ENCODE assay signal across 1 cellular context in the genomic region with DNA sequence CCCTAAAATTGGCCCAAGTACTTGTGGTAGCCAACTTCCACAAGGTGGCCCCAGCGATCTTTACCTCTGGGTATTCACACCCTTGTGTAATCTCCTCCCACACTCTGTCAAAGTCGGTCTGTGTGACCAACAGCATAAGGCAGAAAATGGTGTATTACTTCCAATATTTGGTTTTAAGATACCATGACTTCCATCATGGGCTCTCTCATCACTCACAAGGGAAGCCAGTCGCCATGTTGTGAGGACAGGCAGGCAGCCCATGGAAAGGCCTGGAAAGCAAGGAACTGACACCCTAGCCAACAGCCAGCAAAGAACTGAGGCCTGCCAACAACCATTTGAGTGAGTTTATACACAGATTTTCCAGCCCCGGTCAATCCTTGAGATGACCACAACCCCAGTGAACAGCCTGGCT.
TF ChIP-seq lines count a peak whose summit lies in the region.

No MANE protein-coding gene starts in this region.

TF ChIP-seq in HEK293, 187 proteins besides CTCF, POLR2A, EP300 and RAD21 (continued from another document and continues in another):
- TF ChIP-seq, protein P1, sequence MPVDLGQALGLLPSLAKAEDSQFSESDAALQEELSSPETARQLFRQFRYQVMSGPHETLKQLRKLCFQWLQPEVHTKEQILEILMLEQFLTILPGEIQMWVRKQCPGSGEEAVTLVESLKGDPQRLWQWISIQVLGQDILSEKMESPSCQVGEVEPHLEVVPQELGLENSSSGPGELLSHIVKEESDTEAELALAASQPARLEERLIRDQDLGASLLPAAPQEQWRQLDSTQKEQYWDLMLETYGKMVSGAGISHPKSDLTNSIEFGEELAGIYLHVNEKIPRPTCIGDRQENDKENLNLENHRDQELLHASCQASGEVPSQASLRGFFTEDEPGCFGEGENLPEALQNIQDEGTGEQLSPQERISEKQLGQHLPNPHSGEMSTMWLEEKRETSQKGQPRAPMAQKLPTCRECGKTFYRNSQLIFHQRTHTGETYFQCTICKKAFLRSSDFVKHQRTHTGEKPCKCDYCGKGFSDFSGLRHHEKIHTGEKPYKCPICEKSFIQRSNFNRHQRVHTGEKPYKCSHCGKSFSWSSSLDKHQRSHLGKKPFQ (tag by site-specific recombination; IDR thresholded peaks at IDR 0.05), result peak; percentile 96
- TF ChIP-seq ZNF155 (tag by site-specific recombination; IDR thresholded peaks at IDR 0.05) (no peak), ZNF560 (tag by site-specific recombination; IDR thresholded peaks at IDR 0.05; ENCODE audit: borderline replicate concordance) (no peak), ZNF777 (tag by site-specific recombination; IDR thresholded peaks at IDR 0.05; ENCODE audit: borderline replicate concordance) (no peak), ZNF350 (tag by site-specific recombination; IDR thresholded peaks at IDR 0.05) (no peak), WT1 (tag by site-specific recombination; IDR thresholded peaks at IDR 0.05) (0 out of 2 replicates have a peak, but pooled peaks have one; percentile 27), ZNF530 (tag by site-specific recombination; IDR thresholded peaks at IDR 0.05; ENCODE audit: low read depth) (no peak), PRDM1 (tag by site-specific recombination; IDR thresholded peaks at IDR 0.05) (no peak), ZNF37A (tag by site-specific recombination; IDR thresholded peaks at IDR 0.05) (no peak), ZNF558 (tag by site-specific recombination; IDR thresholded peaks at IDR 0.05) (no peak), ZNF837 (tag by site-specific recombination; IDR thresholded peaks at IDR 0.05) (no peak), ZNF768 (tag by site-specific recombination; IDR thresholded peaks at IDR 0.05) (no peak), ZNF146 (tag by site-specific recombination; IDR thresholded peaks at IDR 0.05) (no peak), ZNF521 (tag by site-specific recombination; IDR thresholded peaks at IDR 0.05) (no peak), ZNF266 (tag by site-specific recombination; IDR thresholded peaks at IDR 0.05; ENCODE audit: low read depth) (no peak), EGR2 (tag by site-specific recombination; IDR thresholded peaks at IDR 0.05; ENCODE audit: low read depth) (peak; percentile 60; the same call in 1 of the 2 replicates), ZNF2 (tag by site-specific recombination; IDR thresholded peaks at IDR 0.05) (no peak), ZNF214 (tag by site-specific recombination; IDR thresholded peaks at IDR 0.05; ENCODE audit: borderline replicate concordance) (no peak), SCRT1 (tag by site-specific recombination; IDR thresholded peaks at IDR 0.05; ENCODE audit: borderline replicate concordance) (no peak), ZNF660 (tag by site-specific recombination; IDR thresholded peaks at IDR 0.05) (peak; percentile 81; the same call in 1 of the 2 replicates), ZNF324 (tag by site-specific recombination; IDR thresholded peaks at IDR 0.05) (no peak), SP3 (tag by site-specific recombination; IDR thresholded peaks at IDR 0.05) (no peak), ZNF311 (tag by site-specific recombination; IDR thresholded peaks at IDR 0.05; ENCODE audit: borderline replicate concordance) (no peak), ZNF629 (tag by site-specific recombination; IDR thresholded peaks at IDR 0.05) (no peak), TRIM28 (IDR thresholded peaks at IDR 0.05; ENCODE audit: borderline replicate concordance, low read length) (peak; percentile 55; the same call in 1 of the 2 replicates), OSR2 (tag by site-specific recombination; IDR thresholded peaks at IDR 0.05) (no peak), ZNF776 (tag by site-specific recombination; IDR thresholded peaks at IDR 0.05; ENCODE audit: borderline replicate concordance) (no peak), SP7 (tag by site-specific recombination; IDR thresholded peaks at IDR 0.05) (peak; percentile 46; the same call in 1 of the 2 replicates)
- TF ChIP-seq, protein P2, sequence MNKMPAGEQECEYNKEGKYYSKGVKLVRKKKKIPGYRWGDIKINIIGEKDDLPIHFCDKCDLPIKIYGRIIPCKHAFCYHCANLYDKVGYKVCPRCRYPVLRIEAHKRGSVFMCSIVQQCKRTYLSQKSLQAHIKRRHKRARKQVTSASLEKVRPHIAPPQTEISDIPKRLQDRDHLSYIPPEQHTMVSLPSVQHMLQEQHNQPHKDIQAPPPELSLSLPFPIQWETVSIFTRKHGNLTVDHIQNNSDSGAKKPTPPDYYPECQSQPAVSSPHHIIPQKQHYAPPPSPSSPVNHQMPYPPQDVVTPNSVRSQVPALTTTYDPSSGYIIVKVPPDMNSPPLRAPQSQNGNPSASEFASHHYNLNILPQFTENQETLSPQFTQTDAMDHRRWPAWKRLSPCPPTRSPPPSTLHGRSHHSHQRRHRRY (tag by site-specific recombination; IDR thresholded peaks at IDR 0.05), result no peak
- TF ChIP-seq, protein P3, sequence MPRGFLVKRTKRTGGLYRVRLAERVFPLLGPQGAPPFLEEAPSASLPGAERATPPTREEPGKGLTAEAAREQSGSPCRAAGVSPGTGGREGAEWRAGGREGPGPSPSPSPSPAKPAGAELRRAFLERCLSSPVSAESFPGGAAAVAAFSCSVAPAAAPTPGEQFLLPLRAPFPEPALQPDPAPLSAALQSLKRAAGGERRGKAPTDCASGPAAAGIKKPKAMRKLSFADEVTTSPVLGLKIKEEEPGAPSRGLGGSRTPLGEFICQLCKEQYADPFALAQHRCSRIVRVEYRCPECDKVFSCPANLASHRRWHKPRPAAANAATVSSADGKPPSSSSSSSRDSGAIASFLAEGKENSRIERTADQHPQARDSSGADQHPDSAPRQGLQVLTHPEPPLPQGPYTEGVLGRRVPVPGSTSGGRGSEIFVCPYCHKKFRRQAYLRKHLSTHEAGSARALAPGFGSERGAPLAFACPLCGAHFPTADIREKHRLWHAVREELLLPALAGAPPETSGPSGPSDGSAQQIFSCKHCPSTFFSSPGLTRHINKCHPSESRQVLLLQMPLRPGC (tag by site-specific recombination; IDR thresholded peaks at IDR 0.05), result no peak
- TF ChIP-seq, protein P4, sequence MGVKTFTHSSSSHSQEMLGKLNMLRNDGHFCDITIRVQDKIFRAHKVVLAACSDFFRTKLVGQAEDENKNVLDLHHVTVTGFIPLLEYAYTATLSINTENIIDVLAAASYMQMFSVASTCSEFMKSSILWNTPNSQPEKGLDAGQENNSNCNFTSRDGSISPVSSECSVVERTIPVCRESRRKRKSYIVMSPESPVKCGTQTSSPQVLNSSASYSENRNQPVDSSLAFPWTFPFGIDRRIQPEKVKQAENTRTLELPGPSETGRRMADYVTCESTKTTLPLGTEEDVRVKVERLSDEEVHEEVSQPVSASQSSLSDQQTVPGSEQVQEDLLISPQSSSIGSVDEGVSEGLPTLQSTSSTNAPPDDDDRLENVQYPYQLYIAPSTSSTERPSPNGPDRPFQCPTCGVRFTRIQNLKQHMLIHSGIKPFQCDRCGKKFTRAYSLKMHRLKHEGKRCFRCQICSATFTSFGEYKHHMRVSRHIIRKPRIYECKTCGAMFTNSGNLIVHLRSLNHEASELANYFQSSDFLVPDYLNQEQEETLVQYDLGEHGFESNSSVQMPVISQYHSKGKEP (tag by site-specific recombination; IDR thresholded peaks at IDR 0.05), result no peak
- TF ChIP-seq, protein P5, sequence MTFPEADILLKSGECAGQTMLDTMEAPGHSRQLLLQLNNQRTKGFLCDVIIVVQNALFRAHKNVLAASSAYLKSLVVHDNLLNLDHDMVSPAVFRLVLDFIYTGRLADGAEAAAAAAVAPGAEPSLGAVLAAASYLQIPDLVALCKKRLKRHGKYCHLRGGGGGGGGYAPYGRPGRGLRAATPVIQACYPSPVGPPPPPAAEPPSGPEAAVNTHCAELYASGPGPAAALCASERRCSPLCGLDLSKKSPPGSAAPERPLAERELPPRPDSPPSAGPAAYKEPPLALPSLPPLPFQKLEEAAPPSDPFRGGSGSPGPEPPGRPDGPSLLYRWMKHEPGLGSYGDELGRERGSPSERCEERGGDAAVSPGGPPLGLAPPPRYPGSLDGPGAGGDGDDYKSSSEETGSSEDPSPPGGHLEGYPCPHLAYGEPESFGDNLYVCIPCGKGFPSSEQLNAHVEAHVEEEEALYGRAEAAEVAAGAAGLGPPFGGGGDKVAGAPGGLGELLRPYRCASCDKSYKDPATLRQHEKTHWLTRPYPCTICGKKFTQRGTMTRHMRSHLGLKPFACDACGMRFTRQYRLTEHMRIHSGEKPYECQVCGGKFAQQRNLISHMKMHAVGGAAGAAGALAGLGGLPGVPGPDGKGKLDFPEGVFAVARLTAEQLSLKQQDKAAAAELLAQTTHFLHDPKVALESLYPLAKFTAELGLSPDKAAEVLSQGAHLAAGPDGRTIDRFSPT (tag by site-specific recombination; IDR thresholded peaks at IDR 0.05), result no peak
- TF ChIP-seq, protein P6, sequence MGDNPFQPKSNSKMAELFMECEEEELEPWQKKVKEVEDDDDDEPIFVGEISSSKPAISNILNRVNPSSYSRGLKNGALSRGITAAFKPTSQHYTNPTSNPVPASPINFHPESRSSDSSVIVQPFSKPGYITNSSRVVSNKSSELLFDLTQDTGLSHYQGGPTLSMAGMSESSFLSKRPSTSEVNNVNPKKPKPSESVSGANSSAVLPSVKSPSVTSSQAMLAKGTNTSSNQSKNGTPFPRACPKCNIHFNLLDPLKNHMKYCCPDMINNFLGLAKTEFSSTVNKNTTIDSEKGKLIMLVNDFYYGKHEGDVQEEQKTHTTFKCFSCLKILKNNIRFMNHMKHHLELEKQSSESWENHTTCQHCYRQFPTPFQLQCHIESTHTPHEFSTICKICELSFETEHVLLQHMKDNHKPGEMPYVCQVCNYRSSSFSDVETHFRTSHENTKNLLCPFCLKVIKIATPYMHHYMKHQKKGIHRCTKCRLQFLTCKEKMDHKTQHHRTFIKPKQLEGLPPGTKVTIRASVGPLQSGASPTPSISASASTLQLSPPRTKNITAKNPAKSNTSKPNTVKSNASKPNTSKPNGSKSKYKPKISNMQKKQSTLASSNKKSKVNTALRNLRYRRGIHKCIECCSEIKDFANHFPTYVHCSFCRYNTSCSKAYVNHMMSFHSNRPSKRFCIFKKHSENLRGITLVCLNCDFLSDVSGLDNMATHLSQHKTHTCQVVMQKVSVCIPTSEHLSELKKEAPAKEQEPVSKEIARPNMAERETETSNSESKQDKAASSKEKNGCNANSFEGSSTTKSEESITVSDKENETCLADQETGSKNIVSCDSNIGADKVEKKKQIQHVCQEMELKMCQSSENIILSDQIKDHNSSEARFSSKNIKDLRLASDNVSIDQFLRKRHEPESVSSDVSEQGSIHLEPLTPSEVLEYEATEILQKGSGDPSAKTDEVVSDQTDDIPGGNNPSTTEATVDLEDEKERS (tag by site-specific recombination; IDR thresholded peaks at IDR 0.05), result no peak
- TF ChIP-seq, protein P7, sequence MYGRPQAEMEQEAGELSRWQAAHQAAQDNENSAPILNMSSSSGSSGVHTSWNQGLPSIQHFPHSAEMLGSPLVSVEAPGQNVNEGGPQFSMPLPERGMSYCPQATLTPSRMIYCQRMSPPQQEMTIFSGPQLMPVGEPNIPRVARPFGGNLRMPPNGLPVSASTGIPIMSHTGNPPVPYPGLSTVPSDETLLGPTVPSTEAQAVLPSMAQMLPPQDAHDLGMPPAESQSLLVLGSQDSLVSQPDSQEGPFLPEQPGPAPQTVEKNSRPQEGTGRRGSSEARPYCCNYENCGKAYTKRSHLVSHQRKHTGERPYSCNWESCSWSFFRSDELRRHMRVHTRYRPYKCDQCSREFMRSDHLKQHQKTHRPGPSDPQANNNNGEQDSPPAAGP (tag by site-specific recombination; IDR thresholded peaks at IDR 0.05), result 0 out of 2 replicates have a peak, but pooled peaks have one; percentile 24
- TF ChIP-seq, protein P8, sequence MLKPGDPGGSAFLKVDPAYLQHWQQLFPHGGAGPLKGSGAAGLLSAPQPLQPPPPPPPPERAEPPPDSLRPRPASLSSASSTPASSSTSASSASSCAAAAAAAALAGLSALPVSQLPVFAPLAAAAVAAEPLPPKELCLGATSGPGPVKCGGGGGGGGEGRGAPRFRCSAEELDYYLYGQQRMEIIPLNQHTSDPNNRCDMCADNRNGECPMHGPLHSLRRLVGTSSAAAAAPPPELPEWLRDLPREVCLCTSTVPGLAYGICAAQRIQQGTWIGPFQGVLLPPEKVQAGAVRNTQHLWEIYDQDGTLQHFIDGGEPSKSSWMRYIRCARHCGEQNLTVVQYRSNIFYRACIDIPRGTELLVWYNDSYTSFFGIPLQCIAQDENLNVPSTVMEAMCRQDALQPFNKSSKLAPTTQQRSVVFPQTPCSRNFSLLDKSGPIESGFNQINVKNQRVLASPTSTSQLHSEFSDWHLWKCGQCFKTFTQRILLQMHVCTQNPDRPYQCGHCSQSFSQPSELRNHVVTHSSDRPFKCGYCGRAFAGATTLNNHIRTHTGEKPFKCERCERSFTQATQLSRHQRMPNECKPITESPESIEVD (tag by site-specific recombination; IDR thresholded peaks at IDR 0.05), result no peak
- TF ChIP-seq, protein P9, sequence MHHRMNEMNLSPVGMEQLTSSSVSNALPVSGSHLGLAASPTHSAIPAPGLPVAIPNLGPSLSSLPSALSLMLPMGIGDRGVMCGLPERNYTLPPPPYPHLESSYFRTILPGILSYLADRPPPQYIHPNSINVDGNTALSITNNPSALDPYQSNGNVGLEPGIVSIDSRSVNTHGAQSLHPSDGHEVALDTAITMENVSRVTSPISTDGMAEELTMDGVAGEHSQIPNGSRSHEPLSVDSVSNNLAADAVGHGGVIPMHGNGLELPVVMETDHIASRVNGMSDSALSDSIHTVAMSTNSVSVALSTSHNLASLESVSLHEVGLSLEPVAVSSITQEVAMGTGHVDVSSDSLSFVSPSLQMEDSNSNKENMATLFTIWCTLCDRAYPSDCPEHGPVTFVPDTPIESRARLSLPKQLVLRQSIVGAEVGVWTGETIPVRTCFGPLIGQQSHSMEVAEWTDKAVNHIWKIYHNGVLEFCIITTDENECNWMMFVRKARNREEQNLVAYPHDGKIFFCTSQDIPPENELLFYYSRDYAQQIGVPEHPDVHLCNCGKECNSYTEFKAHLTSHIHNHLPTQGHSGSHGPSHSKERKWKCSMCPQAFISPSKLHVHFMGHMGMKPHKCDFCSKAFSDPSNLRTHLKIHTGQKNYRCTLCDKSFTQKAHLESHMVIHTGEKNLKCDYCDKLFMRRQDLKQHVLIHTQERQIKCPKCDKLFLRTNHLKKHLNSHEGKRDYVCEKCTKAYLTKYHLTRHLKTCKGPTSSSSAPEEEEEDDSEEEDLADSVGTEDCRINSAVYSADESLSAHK (tag by site-specific recombination; IDR thresholded peaks at IDR 0.05), result no peak
- TF ChIP-seq, protein P10, sequence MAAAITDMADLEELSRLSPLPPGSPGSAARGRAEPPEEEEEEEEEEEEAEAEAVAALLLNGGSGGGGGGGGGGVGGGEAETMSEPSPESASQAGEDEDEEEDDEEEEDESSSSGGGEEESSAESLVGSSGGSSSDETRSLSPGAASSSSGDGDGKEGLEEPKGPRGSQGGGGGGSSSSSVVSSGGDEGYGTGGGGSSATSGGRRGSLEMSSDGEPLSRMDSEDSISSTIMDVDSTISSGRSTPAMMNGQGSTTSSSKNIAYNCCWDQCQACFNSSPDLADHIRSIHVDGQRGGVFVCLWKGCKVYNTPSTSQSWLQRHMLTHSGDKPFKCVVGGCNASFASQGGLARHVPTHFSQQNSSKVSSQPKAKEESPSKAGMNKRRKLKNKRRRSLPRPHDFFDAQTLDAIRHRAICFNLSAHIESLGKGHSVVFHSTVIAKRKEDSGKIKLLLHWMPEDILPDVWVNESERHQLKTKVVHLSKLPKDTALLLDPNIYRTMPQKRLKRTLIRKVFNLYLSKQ (tag by site-specific recombination; IDR thresholded peaks at IDR 0.05; ENCODE audit: borderline replicate concordance), result no peak
